In genomic region chr16:29184738-29185458, GRCh38 we compare ENCODE assay signal across 1 cellular context.
A peak's percentile ranks its signal among the peaks of the same experiment; 100 is the strongest.
TF ChIP-seq lines count a peak whose summit lies in the region.
"Not testable (repeated sequence)": the region's sequence is repeated elsewhere in the genome, so short reads cannot be mapped to it uniquely, and the experiment has no call there.

No MANE protein-coding gene starts in this region.

TF ChIP-seq in HepG2, 621 proteins besides CTCF, POLR2A, EP300 and RAD21 (continued from another document):
- TF ChIP-seq, protein P1, sequence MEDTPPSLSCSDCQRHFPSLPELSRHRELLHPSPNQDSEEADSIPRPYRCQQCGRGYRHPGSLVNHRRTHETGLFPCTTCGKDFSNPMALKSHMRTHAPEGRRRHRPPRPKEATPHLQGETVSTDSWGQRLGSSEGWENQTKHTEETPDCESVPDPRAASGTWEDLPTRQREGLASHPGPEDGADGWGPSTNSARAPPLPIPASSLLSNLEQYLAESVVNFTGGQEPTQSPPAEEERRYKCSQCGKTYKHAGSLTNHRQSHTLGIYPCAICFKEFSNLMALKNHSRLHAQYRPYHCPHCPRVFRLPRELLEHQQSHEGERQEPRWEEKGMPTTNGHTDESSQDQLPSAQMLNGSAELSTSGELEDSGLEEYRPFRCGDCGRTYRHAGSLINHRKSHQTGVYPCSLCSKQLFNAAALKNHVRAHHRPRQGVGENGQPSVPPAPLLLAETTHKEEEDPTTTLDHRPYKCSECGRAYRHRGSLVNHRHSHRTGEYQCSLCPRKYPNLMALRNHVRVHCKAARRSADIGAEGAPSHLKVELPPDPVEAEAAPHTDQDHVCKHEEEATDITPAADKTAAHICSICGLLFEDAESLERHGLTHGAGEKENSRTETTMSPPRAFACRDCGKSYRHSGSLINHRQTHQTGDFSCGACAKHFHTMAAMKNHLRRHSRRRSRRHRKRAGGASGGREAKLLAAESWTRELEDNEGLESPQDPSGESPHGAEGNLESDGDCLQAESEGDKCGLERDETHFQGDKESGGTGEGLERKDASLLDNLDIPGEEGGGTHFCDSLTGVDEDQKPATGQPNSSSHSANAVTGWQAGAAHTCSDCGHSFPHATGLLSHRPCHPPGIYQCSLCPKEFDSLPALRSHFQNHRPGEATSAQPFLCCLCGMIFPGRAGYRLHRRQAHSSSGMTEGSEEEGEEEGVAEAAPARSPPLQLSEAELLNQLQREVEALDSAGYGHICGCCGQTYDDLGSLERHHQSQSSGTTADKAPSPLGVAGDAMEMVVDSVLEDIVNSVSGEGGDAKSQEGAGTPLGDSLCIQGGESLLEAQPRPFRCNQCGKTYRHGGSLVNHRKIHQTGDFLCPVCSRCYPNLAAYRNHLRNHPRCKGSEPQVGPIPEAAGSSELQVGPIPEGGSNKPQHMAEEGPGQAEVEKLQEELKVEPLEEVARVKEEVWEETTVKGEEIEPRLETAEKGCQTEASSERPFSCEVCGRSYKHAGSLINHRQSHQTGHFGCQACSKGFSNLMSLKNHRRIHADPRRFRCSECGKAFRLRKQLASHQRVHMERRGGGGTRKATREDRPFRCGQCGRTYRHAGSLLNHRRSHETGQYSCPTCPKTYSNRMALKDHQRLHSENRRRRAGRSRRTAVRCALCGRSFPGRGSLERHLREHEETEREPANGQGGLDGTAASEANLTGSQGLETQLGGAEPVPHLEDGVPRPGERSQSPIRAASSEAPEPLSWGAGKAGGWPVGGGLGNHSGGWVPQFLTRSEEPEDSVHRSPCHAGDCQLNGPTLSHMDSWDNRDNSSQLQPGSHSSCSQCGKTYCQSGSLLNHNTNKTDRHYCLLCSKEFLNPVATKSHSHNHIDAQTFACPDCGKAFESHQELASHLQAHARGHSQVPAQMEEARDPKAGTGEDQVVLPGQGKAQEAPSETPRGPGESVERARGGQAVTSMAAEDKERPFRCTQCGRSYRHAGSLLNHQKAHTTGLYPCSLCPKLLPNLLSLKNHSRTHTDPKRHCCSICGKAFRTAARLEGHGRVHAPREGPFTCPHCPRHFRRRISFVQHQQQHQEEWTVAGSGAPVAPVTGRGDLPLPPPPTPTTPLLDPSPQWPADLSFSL (CRISPR knock-in tag; IDR thresholded peaks at IDR 0.05) = 0 out of 2 replicates have a peak, but pooled peaks have one; percentile 8
- 0 out of 2 replicates have a peak, but pooled peaks have one; percentile 28 for TF ChIP-seq MTA1 (CRISPR knock-in tag; IDR thresholded peaks at IDR 0.05; ENCODE audit: borderline replicate concordance)
- peak; percentile 74 for TF ChIP-seq ZBTB33 (CRISPR knock-in tag; IDR thresholded peaks at IDR 0.05)
- peak; percentile 3; the same call in 1 of the 2 replicates for TF ChIP-seq ZNF232 (CRISPR knock-in tag; IDR thresholded peaks at IDR 0.05; ENCODE audit: borderline replicate concordance)
- TF ChIP-seq ZSCAN31 (CRISPR knock-in tag; IDR thresholded peaks at IDR 0.05; ENCODE audit: low read depth) = 0 out of 2 replicates have a peak, but pooled peaks have one; percentile 17
- TF ChIP-seq ZBTB38 (CRISPR knock-in tag; IDR thresholded peaks at IDR 0.05) = peak; percentile 14
- not testable (repeated sequence) for TF ChIP-seq MAZ (IDR thresholded peaks at IDR 0.05; ENCODE audit: borderline replicate concordance, low read depth, low read length)
- TF ChIP-seq MAZ (CRISPR knock-in tag; IDR thresholded peaks at IDR 0.05; ENCODE audit: low read depth) = 0 out of 2 replicates have a peak, but pooled peaks have one; percentile 29
- peak; percentile 10; the same call in 1 of the 2 replicates for TF ChIP-seq ARNT2 (CRISPR knock-in tag; IDR thresholded peaks at IDR 0.05; ENCODE audit: low read depth)
- 0 out of 2 replicates have a peak, but pooled peaks have one; percentile 51 for TF ChIP-seq ZNF563 (CRISPR knock-in tag; IDR thresholded peaks at IDR 0.05)
